1 cellular context compared by ENCODE assay signal in the genomic region with DNA sequence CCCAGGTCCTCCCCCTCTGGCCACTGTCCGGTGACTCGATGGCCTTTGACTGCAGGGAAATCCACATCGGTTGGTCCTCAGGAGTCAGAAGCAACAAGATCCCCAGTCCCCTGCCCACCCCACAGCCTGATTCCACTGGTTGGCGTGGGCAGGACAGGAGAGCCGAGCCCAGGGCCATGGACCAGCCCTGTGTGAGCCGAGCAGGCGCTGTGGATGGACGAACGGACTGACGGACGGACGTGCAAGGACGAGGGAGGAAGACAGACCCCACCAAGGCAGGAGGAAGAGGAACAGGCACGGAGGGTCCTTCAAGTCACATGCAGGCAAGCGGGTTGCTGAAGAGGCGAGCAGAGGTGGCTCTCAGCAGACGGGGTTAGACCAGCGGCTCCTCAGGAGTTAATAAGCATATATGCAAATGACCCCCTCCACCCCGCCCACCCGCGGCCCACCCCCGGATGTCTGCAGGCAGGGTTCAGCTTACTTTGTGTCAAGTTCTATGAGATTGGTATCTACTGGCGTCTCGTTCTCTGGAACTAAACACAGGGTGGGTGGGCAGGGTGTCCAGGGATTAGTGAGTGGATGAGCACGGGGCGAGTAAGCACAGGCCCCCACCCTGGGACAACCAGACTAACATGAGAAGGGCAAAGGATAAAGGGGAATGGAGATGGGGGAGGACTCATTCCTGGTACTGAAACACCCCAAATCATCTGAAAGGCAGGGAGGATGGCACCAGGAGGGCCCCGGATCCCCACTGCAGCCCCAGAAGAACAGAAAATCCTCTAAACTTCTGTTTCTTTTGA.
TF ChIP-seq lines count a peak whose summit lies in the region.

No MANE protein-coding gene starts in this region.

TF ChIP-seq in HepG2, 621 proteins besides CTCF, POLR2A, EP300 and RAD21:
- no peak for TF ChIP-seq SP5 (CRISPR knock-in tag; IDR thresholded peaks at IDR 0.05; ENCODE audit: borderline replicate concordance, low read depth)
